ENCODE assay signal across 1 cellular context in genomic region chr20:324177-325042, GRCh38.
TF ChIP-seq lines count a peak whose summit lies in the region.

No MANE protein-coding gene starts in this region.

TF ChIP-seq in GM12878, 131 proteins besides CTCF, POLR2A, EP300 and RAD21 (continued from another document):
- no peak for TF ChIP-seq ZBTB40 (IDR thresholded peaks at IDR 0.05; ENCODE audit: borderline replicate concordance)
- TF ChIP-seq NR2C1 (IDR thresholded peaks at IDR 0.05) = 0 out of 2 replicates have a peak, but pooled peaks have one; percentile 11
- no peak for TF ChIP-seq PKNOX1 (IDR thresholded peaks at IDR 0.05)
- peak; percentile 17; the same call in 1 of the 3 replicates for TF ChIP-seq POU2F2 (IDR thresholded peaks at IDR 0.05; ENCODE audit: borderline replicate concordance, low read depth, low read length)
- TF ChIP-seq REST (IDR thresholded peaks at IDR 0.05; ENCODE audit: low read depth, low read length) = no peak
- TF ChIP-seq TCF7 (IDR thresholded peaks at IDR 0.05; ENCODE audit: borderline replicate concordance) = no peak
- no peak for TF ChIP-seq HDAC6 (IDR thresholded peaks at IDR 0.05; ENCODE audit: unreplicated experiment)
- TF ChIP-seq, protein P1, sequence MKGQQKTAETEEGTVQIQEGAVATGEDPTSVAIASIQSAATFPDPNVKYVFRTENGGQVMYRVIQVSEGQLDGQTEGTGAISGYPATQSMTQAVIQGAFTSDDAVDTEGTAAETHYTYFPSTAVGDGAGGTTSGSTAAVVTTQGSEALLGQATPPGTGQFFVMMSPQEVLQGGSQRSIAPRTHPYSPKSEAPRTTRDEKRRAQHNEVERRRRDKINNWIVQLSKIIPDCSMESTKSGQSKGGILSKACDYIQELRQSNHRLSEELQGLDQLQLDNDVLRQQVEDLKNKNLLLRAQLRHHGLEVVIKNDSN (IDR thresholded peaks at IDR 0.05; ENCODE audit: borderline replicate concordance, extremely low read length, insufficient read depth, low read depth, low read length) = peak; percentile 79
- TF ChIP-seq ZNF217 (IDR thresholded peaks at IDR 0.05) = no peak
- TF ChIP-seq, protein P2, sequence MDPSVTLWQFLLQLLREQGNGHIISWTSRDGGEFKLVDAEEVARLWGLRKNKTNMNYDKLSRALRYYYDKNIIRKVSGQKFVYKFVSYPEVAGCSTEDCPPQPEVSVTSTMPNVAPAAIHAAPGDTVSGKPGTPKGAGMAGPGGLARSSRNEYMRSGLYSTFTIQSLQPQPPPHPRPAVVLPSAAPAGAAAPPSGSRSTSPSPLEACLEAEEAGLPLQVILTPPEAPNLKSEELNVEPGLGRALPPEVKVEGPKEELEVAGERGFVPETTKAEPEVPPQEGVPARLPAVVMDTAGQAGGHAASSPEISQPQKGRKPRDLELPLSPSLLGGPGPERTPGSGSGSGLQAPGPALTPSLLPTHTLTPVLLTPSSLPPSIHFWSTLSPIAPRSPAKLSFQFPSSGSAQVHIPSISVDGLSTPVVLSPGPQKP (IDR thresholded peaks at IDR 0.05; ENCODE audit: low read depth, low read length) = no peak
- TF ChIP-seq NBN (IDR thresholded peaks at IDR 0.05) = 0 out of 2 replicates have a peak, but pooled peaks have one; percentile 50
- TF ChIP-seq EGR1 (IDR thresholded peaks at IDR 0.05; ENCODE audit: borderline replicate concordance in 1 of 2, low read depth in 2 of 2, low read length in 2 of 2) = peak in 1 of 2 experiments; percentile 10; a peak in 1 of 3 replicates
- TF ChIP-seq TARDBP (IDR thresholded peaks at IDR 0.05; ENCODE audit: borderline replicate concordance) = 0 out of 2 replicates have a peak, but pooled peaks have one; percentile 41
- TF ChIP-seq, protein P3, sequence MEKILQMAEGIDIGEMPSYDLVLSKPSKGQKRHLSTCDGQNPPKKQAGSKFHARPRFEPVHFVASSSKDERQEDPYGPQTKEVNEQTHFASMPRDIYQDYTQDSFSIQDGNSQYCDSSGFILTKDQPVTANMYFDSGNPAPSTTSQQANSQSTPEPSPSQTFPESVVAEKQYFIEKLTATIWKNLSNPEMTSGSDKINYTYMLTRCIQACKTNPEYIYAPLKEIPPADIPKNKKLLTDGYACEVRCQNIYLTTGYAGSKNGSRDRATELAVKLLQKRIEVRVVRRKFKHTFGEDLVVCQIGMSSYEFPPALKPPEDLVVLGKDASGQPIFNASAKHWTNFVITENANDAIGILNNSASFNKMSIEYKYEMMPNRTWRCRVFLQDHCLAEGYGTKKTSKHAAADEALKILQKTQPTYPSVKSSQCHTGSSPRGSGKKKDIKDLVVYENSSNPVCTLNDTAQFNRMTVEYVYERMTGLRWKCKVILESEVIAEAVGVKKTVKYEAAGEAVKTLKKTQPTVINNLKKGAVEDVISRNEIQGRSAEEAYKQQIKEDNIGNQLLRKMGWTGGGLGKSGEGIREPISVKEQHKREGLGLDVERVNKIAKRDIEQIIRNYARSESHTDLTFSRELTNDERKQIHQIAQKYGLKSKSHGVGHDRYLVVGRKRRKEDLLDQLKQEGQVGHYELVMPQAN (conservative IDR thresholded peaks at IDR 0.05) = peak; percentile 91
- TF ChIP-seq WRNIP1 (IDR thresholded peaks at IDR 0.05; ENCODE audit: borderline replicate concordance, low read depth, low read length) = 0 out of 2 replicates have a peak, but pooled peaks have one; percentile 51
- TF ChIP-seq NR2F1 (conservative IDR thresholded peaks at IDR 0.05) = peak; percentile 68
- TF ChIP-seq FOXK2 (IDR thresholded peaks at IDR 0.05) = peak; percentile 52; the same call in 1 of the 2 replicates
- peak; percentile 82 for TF ChIP-seq IKZF1 (conservative IDR thresholded peaks at IDR 0.05)
- peak; percentile 98 for TF ChIP-seq MYC (IDR thresholded peaks at IDR 0.05; ENCODE audit: insufficient read depth, insufficient read length, insufficient replicate concordance, low read length, severe bottlenecking)
TF ChIP-seq in GM12878: peak in this region for 36.
